In the genomic region with DNA sequence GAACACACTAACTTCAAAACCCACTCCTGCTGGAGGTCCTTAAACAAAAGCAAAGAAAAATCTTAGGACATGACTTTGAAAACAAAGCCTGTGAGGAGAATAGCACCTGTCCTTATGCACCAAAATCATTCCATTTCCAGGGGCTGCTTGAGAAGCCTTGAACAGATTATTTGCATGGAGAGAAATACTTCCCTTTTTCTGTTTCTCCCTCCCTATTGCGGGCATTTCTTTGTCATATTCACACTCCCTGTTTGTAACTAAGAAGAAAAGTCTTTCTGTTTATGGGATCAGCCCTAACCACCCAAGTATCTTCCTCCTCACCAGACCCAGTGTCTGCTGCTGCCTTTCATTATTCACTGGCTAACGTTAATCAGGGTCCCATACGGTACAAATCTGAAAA, we compare ENCODE assay signal across 1 cellular context.
TF ChIP-seq lines count a peak whose summit lies in the region.

No MANE protein-coding gene starts in this region.

TF ChIP-seq in GM12878, 131 proteins besides CTCF, POLR2A, EP300 and RAD21 (continued from another document):
- TF ChIP-seq, protein P1, sequence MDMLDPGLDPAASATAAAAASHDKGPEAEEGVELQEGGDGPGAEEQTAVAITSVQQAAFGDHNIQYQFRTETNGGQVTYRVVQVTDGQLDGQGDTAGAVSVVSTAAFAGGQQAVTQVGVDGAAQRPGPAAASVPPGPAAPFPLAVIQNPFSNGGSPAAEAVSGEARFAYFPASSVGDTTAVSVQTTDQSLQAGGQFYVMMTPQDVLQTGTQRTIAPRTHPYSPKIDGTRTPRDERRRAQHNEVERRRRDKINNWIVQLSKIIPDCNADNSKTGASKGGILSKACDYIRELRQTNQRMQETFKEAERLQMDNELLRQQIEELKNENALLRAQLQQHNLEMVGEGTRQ (IDR thresholded peaks at IDR 0.05; ENCODE audit: borderline replicate concordance, low read depth, low read length), result no peak
